23 cellular contexts compared by ENCODE assay signal in the genomic region with DNA sequence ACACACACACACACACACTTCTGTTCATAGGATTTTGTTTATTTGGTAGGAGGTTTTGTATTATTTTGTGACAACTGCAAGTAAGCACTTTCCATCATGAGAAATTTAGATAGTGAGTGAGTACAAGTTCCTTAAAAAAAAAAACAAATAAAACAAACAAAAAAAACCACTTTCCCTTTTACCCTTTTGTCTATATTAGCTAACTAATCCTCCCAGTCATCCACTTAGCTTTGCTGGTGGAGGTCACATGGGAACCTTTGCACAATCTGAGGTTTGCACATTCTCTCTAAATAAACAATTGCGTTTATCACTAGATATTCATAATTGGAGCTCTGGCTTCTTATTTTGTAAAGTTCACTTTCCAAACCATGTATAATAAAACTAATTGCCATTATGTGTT. TPM values are rescaled to one million over a fixed set of nuclear protein-coding genes. Genes with fewer than 3 reads are reported as not detected.
DNase-seq lines count a peak whose midpoint lies in the region; ATAC-seq and TF ChIP-seq lines count a peak whose summit lies in the region.
"Had no signal": no experiment of that assay in that cellular context is flagged by ENCODE, and none has a peak within 500 bp of the region (broad histone marks: within the 10 kb centered on the region; RNA-seq: fewer than 3 reads in every experiment).

No MANE protein-coding gene starts in this region.

- no peak for TF ChIP-seq POLR2A in breast epithelium (IDR thresholded peaks at IDR 0.05)

- H3K4me2 ChIP-seq in mesenchymal stem cell (ENCODE audit: low read length, poor library complexity, severe bottlenecking) (no peak overlapping the region), MM.1S (ENCODE audit: low read depth, low read length) (no peak overlapping the region)
- H3K4me2 ChIP-seq: PC-9 had no signal

- intact Hi-C loops in MCF 10A (cut with micrococcal nuclease), result no loop called here
- intact Hi-C loops in breast epithelium (cut with DNase I; ENCODE audit: low total_unique reads), result no loop called here

- H2BK5ac ChIP-seq in mesenchymal stem cell (ENCODE audit: low read depth, low read length, poor library complexity, severe bottlenecking), result no peak overlapping the region

- H4K20me1 ChIP-seq in MM.1S (ENCODE audit: insufficient read depth, low read length), result no peaks in the 10 kb centered on the region

- H3K18ac ChIP-seq in mesenchymal stem cell (ENCODE audit: low read depth in 1 of 2, low read length in 2 of 2), result no peak overlapping the region

- H3K9me3 Mint-ChIP-seq in MCF 10A (ENCODE audit: unreplicated experiment), result no peaks in the 10 kb centered on the region
- H3K9me3 Mint-ChIP-seq in naive thymus-derived CD8-positive, alpha-beta T cell, result no peaks in the 10 kb centered on the region
- H3K9me3 Mint-ChIP-seq: activated T-helper 2 cell treated with anti-CD3 and anti-CD28 coated beads, Interferon-gamma antibody, Interleukin-2, Interleukin-4, amounts not matched to agents 10 μg/mL and 5 μg/mL and 100 μg/mL, durations not matched to agents 14 hours and 24 hours and 36 hours; memory B cell; naive B cell; stimulated activated effector memory CD8-positive, alpha-beta T cell treated with anti-CD3 and anti-CD28 coated beads, Interleukin-12 subunit alpha, Interleukin-12 subunit beta, amount 100 ng/mL, for 72 hours had no signal

- BruUV-seq in MCF 10A (replicated peaks; lab: Mats Ljungman, UMichigan), result no TSS peak

- no peak overlapping the region for H3K23ac ChIP-seq in mesenchymal stem cell (ENCODE audit: low read length in 2 of 2)

- H3K9ac ChIP-seq in mesenchymal stem cell (ENCODE audit: low read length) (no peak overlapping the region), MM.1S (ENCODE audit: low read length) (no peak overlapping the region)

- peaks cover 8% of the 10 kb centered on the region for H3K79me1 ChIP-seq in mesenchymal stem cell (replicated peaks; ENCODE audit: low read length, poor library complexity, severe bottlenecking)

- H4K8ac ChIP-seq in mesenchymal stem cell (ENCODE audit: low read length), result no peak overlapping the region

- H3K4me1 ChIP-seq in breast epithelium, result no peaks in the 10 kb centered on the region
- H3K4me1 ChIP-seq in mesenchymal stem cell (ENCODE audit: control insufficient read depth, insufficient read depth, low read depth, low read length), result no peaks in the 10 kb centered on the region
- H3K4me1 ChIP-seq in MM.1S (ENCODE audit: low read length), result no peaks in the 10 kb centered on the region
- H3K4me1 ChIP-seq: foreskin keratinocyte had no signal

- no peak overlapping the region for H2BK15ac ChIP-seq in mesenchymal stem cell (ENCODE audit: low read depth, poor library complexity, severe bottlenecking)

- CTCF ChIA-PET in MCF 10A (lab: Yijun Ruan, JAX), result no interaction called here

- no peak overlapping the region for H3K14ac ChIP-seq in mesenchymal stem cell (ENCODE audit: low read length in 2 of 2)

- H3K27me3 Mint-ChIP-seq in MCF 10A (ENCODE audit: insufficient read depth, unreplicated experiment), result no peaks in the 10 kb centered on the region
- H3K27me3 Mint-ChIP-seq in naive thymus-derived CD8-positive, alpha-beta T cell, result peaks cover 0 to 1% (median 0%) of the 10 kb centered on the region in 5 donors

- no peaks in the 10 kb centered on the region for H3K9me2 ChIP-seq in MM.1S (replicated peaks; ENCODE audit: insufficient read depth, low read length)

- ATAC-seq in GM18870 (IDR thresholded peaks at IDR 0.05; ENCODE audit: unreplicated experiment), result no peak
- no peak for ATAC-seq in naive thymus-derived CD8-positive, alpha-beta T cell
- ATAC-seq: foreskin keratinocyte; stimulated activated effector memory CD8-positive, alpha-beta T cell treated with anti-CD3 and anti-CD28 coated beads, Interleukin-12 subunit alpha, Interleukin-12 subunit beta, amount 100 ng/mL, for 72 hours had no signal

- H2AK5ac ChIP-seq in mesenchymal stem cell (ENCODE audit: low read length, severe bottlenecking), result no peak overlapping the region

- no peak overlapping the region for H2BK120ac ChIP-seq in mesenchymal stem cell (ENCODE audit: low read depth, low read length)

- no peaks in the 10 kb centered on the region for H3K36me3 Mint-ChIP-seq in MCF 10A (ENCODE audit: insufficient read depth, unreplicated experiment)
- no peaks in the 10 kb centered on the region for H3K36me3 Mint-ChIP-seq in naive thymus-derived CD8-positive, alpha-beta T cell
- H3K36me3 Mint-ChIP-seq: memory B cell, naive B cell had no signal

- peaks cover 15% of the 10 kb centered on the region for H3K4me1 Mint-ChIP-seq in MCF 10A (ENCODE audit: insufficient read depth, unreplicated experiment)
- H3K4me1 Mint-ChIP-seq in naive thymus-derived CD8-positive, alpha-beta T cell, result peaks cover 11 to 24% (median 19%) of the 10 kb centered on the region in 4 donors

- TF ChIP-seq CTCF in MCF 10A (IDR thresholded peaks at IDR 0.05; ENCODE audit: unreplicated experiment) (no peak), breast epithelium (IDR thresholded peaks at IDR 0.05) (no peak), MM.1S (IDR thresholded peaks at IDR 0.05; ENCODE audit: low read length) (no peak)

- H3K27ac ChIP-seq in breast epithelium, result no peak overlapping the region
- H3K27ac ChIP-seq in mesenchymal stem cell (ENCODE audit: low read length, poor library complexity, severe bottlenecking), result no peak overlapping the region
- no peak overlapping the region for H3K27ac ChIP-seq in MM.1S (ENCODE audit: low read length)
- H3K27ac ChIP-seq: 22Rv1, brain microvascular endothelial cell, foreskin keratinocyte, PC-9, VCaP had no signal

- POLR2A ChIA-PET in MCF 10A (lab: Yijun Ruan, JAX), result no interaction called here
- POLR2A ChIA-PET in naive thymus-derived CD8-positive, alpha-beta T cell (lab: Charles Lee), result no interaction called here

- DNase-seq in MCF 10A (ENCODE audit: unreplicated experiment), result peak; percentile 50
- DNase-seq in breast epithelium (ENCODE audit: low spot score in 2 of 2), result no peak
- peak; percentile 70 for DNase-seq in fibroblast of gingiva (ENCODE audit: low read depth)
- DNase-seq in mesenchymal stem cell, result peak; percentile 85
- no peak for DNase-seq in naive thymus-derived CD8-positive, alpha-beta T cell
- no peak for DNase-seq in T-helper 2 cell
- no peak for DNase-seq in MM.1S
- DNase-seq: activated CD4-positive, alpha-beta T cell treated with anti-CD3 and anti-CD28 coated beads, Interleukin-2, amount 50 U/mL, for 1 hour; activated CD8-positive, alpha-beta memory T cell treated with anti-CD3 and anti-CD28 coated beads, Interleukin-2, amount 50 U/mL, for 4 hours; brain microvascular endothelial cell; COR-L47; foreskin keratinocyte; hippocampal formation; islet precursor cell; naive B cell; NCI-H2227 treated with DMSO at 0.1 percent for 48 hours; PC-9 had no signal

- H3K27me3 ChIP-seq in breast epithelium (no peaks in the 10 kb centered on the region), mesenchymal stem cell (ENCODE audit: control insufficient read depth in 1 of 2, insufficient read depth in 1 of 2, low read length in 2 of 2) (no peaks in the 10 kb centered on the region), MM.1S (replicated peaks; ENCODE audit: insufficient read depth, low read length) (no peaks in the 10 kb centered on the region)
- H3K27me3 ChIP-seq: brain microvascular endothelial cell, foreskin keratinocyte had no signal

- H3K4me3 ChIP-seq in breast epithelium, result no peak overlapping the region
- H3K4me3 ChIP-seq in mesenchymal stem cell (ENCODE audit: insufficient read depth in 1 of 2, low read depth in 1 of 2, low read length in 2 of 2), result no peak overlapping the region
- H3K4me3 ChIP-seq in MM.1S (ENCODE audit: low read length), result no peak overlapping the region
- H3K4me3 ChIP-seq: PC-9 had no signal

- H3K27ac Mint-ChIP-seq in MCF 10A (ENCODE audit: low read depth, unreplicated experiment), result no peak overlapping the region
- H3K27ac Mint-ChIP-seq in naive thymus-derived CD8-positive, alpha-beta T cell, result no peak overlapping the region
- H3K27ac Mint-ChIP-seq: activated T-helper 2 cell treated with anti-CD3 and anti-CD28 coated beads, Interferon-gamma antibody, Interleukin-2, Interleukin-4, amounts not matched to agents 10 μg/mL and 5 μg/mL and 100 μg/mL, durations not matched to agents 14 hours and 24 hours and 36 hours; memory B cell; naive B cell; stimulated activated effector memory CD8-positive, alpha-beta T cell treated with anti-CD3 and anti-CD28 coated beads, Interleukin-12 subunit alpha, Interleukin-12 subunit beta, amount 100 ng/mL, for 72 hours had no signal

- H3K9me3 ChIP-seq in breast epithelium (no peaks in the 10 kb centered on the region), mesenchymal stem cell (ENCODE audit: control insufficient read depth, low read length) (no peaks in the 10 kb centered on the region), MM.1S (replicated peaks; ENCODE audit: insufficient read depth, low read length) (no peaks in the 10 kb centered on the region)

- no peak overlapping the region for H3K4me3 Mint-ChIP-seq in MCF 10A (ENCODE audit: unreplicated experiment)
- no peak overlapping the region for H3K4me3 Mint-ChIP-seq in naive thymus-derived CD8-positive, alpha-beta T cell
- H3K4me3 Mint-ChIP-seq: memory B cell; naive B cell; stimulated activated effector memory CD8-positive, alpha-beta T cell treated with anti-CD3 and anti-CD28 coated beads, Interleukin-12 subunit alpha, Interleukin-12 subunit beta, amount 100 ng/mL, for 72 hours had no signal

- no peaks in the 10 kb centered on the region for H3K36me3 ChIP-seq in breast epithelium
- no peaks in the 10 kb centered on the region for H3K36me3 ChIP-seq in mesenchymal stem cell (ENCODE audit: control insufficient read depth in 1 of 2, insufficient read depth in 2 of 2, low read depth in 1 of 2, low read length in 2 of 2)
- H3K36me3 ChIP-seq in MM.1S (replicated peaks; ENCODE audit: insufficient read depth, low read length), result no peaks in the 10 kb centered on the region
- H3K36me3 ChIP-seq: brain microvascular endothelial cell had no signal

- WGBS in mesenchymal stem cell, result no CpG with 5 or more reads among the region's 1 CpG

- no peaks in the 10 kb centered on the region for H3F3A ChIP-seq in MM.1S (ENCODE audit: insufficient read depth, low read length)

- H3K4ac ChIP-seq in mesenchymal stem cell (ENCODE audit: low read depth in 1 of 2, low read length in 2 of 2), result no peak overlapping the region

- H3K79me2 ChIP-seq in MM.1S (ENCODE audit: low read length), result no peaks in the 10 kb centered on the region

- no peak overlapping the region for H4K91ac ChIP-seq in mesenchymal stem cell (ENCODE audit: low read length)

- H2AFZ ChIP-seq in mesenchymal stem cell (ENCODE audit: low read depth, low read length), result no peak overlapping the region
- H2AFZ ChIP-seq in MM.1S (ENCODE audit: low read length), result no peak overlapping the region
- H2AFZ ChIP-seq: PC-9 had no signal

- H2BK12ac ChIP-seq in mesenchymal stem cell (ENCODE audit: low read length in 2 of 2), result no peak overlapping the region

RNA-seq across cellular contexts. Expression of a gene that starts 6.8 kb away (rescaled TPM):
- total RNA-seq in MCF 10A (2022), result 5.3 and 7.7 TPM in 2 replicates
- total RNA-seq in breast epithelium, result 10 to 100 TPM; 26.2 to 49.2 (median 36.6) TPM
- polyA plus RNA-seq in mesenchymal stem cell (2013, experiment 1 of 2), result 202 TPM
- 199 TPM for polyA plus RNA-seq in mesenchymal stem cell (2013, experiment 2 of 2)
- total RNA-seq in naive thymus-derived CD8-positive, alpha-beta T cell, result 1 to 10 TPM; 3.9 to 4.6 TPM
- 1 to 10 TPM in 1 of 3 donors, under 1 TPM in 2; 0.27 to 1.1 (median 0.83) TPM for polyA plus RNA-seq in naive thymus-derived CD8-positive, alpha-beta T cell

RNA-seq across cellular contexts. Expression of a gene that starts 6.8 kb away (rescaled TPM):
- total RNA-seq in MCF 10A (2022) (22.5 and 23.1 TPM in 2 replicates), breast epithelium (10 to 100 TPM; 11.7 to 16.7 (median 12.1) TPM)
- 37.4 TPM for polyA plus RNA-seq in mesenchymal stem cell (2013, experiment 1 of 2)
- 35.7 TPM for polyA plus RNA-seq in mesenchymal stem cell (2013, experiment 2 of 2)
- total RNA-seq in naive thymus-derived CD8-positive, alpha-beta T cell, result 1 to 10 TPM; 7.4 to 8.5 TPM
- polyA plus RNA-seq in naive thymus-derived CD8-positive, alpha-beta T cell, result 1 to 10 TPM; 2.2 to 4.5 (median 2.6) TPM

Comparison
In these comparisons a context has a peak if more than half of its experiments do, and no peak if none do; other contexts are left out.
1. DNase-seq: peak in MCF 10A (single experiment), fibroblast of gingiva (single experiment) and mesenchymal stem cell (single experiment); none in breast epithelium (0 of 2), naive thymus-derived CD8-positive, alpha-beta T cell (0 of 10), T-helper 2 cell (0 of 5) and MM.1S (single experiment).